In the genomic region with DNA sequence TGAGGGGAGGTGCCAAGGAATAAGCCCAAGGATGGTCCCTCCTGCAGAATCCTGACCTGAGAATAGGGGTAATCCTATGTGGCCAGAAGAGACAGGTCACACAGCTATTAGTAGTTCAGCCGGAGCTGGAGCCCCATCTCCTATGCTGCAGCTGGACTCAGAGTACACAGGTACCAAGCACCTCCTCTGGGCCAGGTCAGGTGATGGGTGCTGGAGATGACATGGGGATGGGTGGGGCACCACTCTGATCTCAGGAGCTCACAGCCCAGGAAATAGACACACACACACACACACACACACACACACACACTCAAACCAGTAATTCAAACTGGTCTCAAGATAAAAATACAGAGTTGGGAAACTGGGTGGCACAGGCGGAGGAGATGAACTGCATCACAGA, we compare ENCODE assay signal across 17 cellular contexts. TPM values are rescaled to one million over a fixed set of nuclear protein-coding genes. Genes with fewer than 3 reads are reported as not detected.
DNase-seq lines count a peak whose midpoint lies in the region; TF ChIP-seq lines count a peak whose summit lies in the region.
"Had no signal": no experiment of that assay in that cellular context is flagged by ENCODE, and none has a peak within 500 bp of the region (broad histone marks: within the 10 kb centered on the region; RNA-seq: fewer than 3 reads in every experiment).

No MANE protein-coding gene starts in this region.

- no peaks in the 10 kb centered on the region for H3K27me3 Mint-ChIP-seq in CD4-positive, alpha-beta memory T cell
- H3K27me3 Mint-ChIP-seq in glutamatergic neuron (ENCODE audit: unreplicated experiment) = peaks cover 7% of the 10 kb centered on the region

- H3K4me1 ChIP-seq in CD4-positive, alpha-beta memory T cell (ENCODE audit: insufficient read depth, low read length) = peaks cover 48% of the 10 kb centered on the region
- H3K4me1 ChIP-seq in HEK293 (ENCODE audit: control insufficient read depth, insufficient read depth, low read length) = peaks cover 7% of the 10 kb centered on the region

- POLR2A ChIA-PET in CD4-positive, alpha-beta memory T cell (lab: Charles Lee; ENCODE audit: partially characterized antibody) = interaction anchor here (1.1 to 8.0 kb wide), 5 partner anchors 17 to 54 kb away, joined by 6 to 121 read pairs (median 23); a partner anchor contains a TSS
- POLR2A ChIA-PET in HEK293 (lab: Yijun Ruan, JAX) = interaction anchor here (0.7 kb wide), 1 partner anchor 10 kb away, joined by 4 read pairs; no protein-coding TSS in a partner anchor

- H3K27me3 ChIP-seq in CD4-positive, alpha-beta memory T cell (ENCODE audit: insufficient read depth, low read length) = no peaks in the 10 kb centered on the region
- H3K27me3 ChIP-seq: right atrium auricular region had no signal

- H3K9me3 Mint-ChIP-seq in CD4-positive, alpha-beta memory T cell = no peaks in the 10 kb centered on the region
- H3K9me3 Mint-ChIP-seq in glutamatergic neuron (ENCODE audit: unreplicated experiment) = no peaks in the 10 kb centered on the region
- H3K9me3 Mint-ChIP-seq: neural crest cell had no signal

- CTCF ChIA-PET in CD4-positive, alpha-beta memory T cell (lab: Charles Lee; ENCODE audit: partially characterized antibody) = interaction anchor here (0.7 to 2.7 kb wide), 6 partner anchors 20 to 73 kb away, joined by 3 to 10 read pairs (median 4); a partner anchor contains a TSS
- CTCF ChIA-PET in HEK293 (lab: Yijun Ruan, JAX) = interaction anchor here (0.5 kb wide), 1 partner anchor 47 kb away, joined by 3 read pairs; no protein-coding TSS in a partner anchor

- no peaks in the 10 kb centered on the region for H3K36me3 ChIP-seq in CD4-positive, alpha-beta memory T cell (ENCODE audit: insufficient read depth, low read length)
- H3K36me3 ChIP-seq in HEK293 (ENCODE audit: control insufficient read depth in 2 of 2, insufficient read depth in 1 of 2, low read length in 2 of 2) = no peaks in the 10 kb centered on the region
- H3K36me3 ChIP-seq: lower lobe of right lung, right atrium auricular region had no signal

- H3K4me1 Mint-ChIP-seq in CD4-positive, alpha-beta memory T cell = peaks cover 30 to 56% (median 35%) of the 10 kb centered on the region in 4 donors
- H3K4me1 Mint-ChIP-seq in glutamatergic neuron (ENCODE audit: low read depth, unreplicated experiment) = peaks cover 48% of the 10 kb centered on the region

- no peaks in the 10 kb centered on the region for H3K9me3 ChIP-seq in CD4-positive, alpha-beta memory T cell (ENCODE audit: control insufficient read depth in 1 of 2, low read length in 2 of 2)
- H3K9me3 ChIP-seq in HEK293 (ENCODE audit: control insufficient read depth, insufficient read depth, low read depth, low read length) = no peaks in the 10 kb centered on the region
- H3K9me3 ChIP-seq: lower lobe of right lung, right atrium auricular region had no signal

- peak; percentile 69 to 86 (median 84) for DNase-seq in CD4-positive, alpha-beta memory T cell
- DNase-seq in activated T-helper 1 cell treated with Interleukin-2 at 50 U/mL for 16 hours (ENCODE audit: low read depth) (peak; percentile 33), glutamatergic neuron (no peak), 8988T (no peak), iPS-NIHi11 (ENCODE audit: low spot score) (no peak), OCI-M1 (lab: John Stamatoyannopoulos, UW) (no peak), NCI-H446 treated with DMSO at 0.1 percent for 48 hours (lab: John Stamatoyannopoulos, UW) (no peak)
- DNase-seq: dermis blood vessel endothelial cell; lower lobe of right lung; NCI-H1694; NCI-H510A treated with DMSO at 0.1 percent for 48 hours; stimulated activated CD4-positive, alpha-beta T cell treated with anti-CD3 and anti-CD28 coated beads, Interleukin-2, amount 100 ng/mL, for 48 hours; T1000 had no signal

- H3K36me3 Mint-ChIP-seq in CD4-positive, alpha-beta memory T cell = no peaks in the 10 kb centered on the region
- H3K36me3 Mint-ChIP-seq in glutamatergic neuron (ENCODE audit: unreplicated experiment) = no peaks in the 10 kb centered on the region
- H3K36me3 Mint-ChIP-seq: CD14-positive monocyte had no signal

- peak overlapping the region; percentile 49 for H3K27ac ChIP-seq in CD4-positive, alpha-beta memory T cell (ENCODE audit: low read depth, low read length)
- no peak overlapping the region for H3K27ac ChIP-seq in HEK293 (ENCODE audit: extremely low read depth, low read depth, low read length)
- H3K27ac ChIP-seq: lower lobe of right lung, right atrium auricular region had no signal

- no peak for TF ChIP-seq CTCF in HEK293 (tag by site-specific recombination; IDR thresholded peaks at IDR 0.05)
- no peak for TF ChIP-seq CTCF in glutamatergic neuron (IDR thresholded peaks at IDR 0.05; ENCODE audit: partially characterized antibody, unreplicated experiment)

- H3K4me3 Mint-ChIP-seq in CD4-positive, alpha-beta memory T cell = peak overlapping the region; percentile 55 to 87 (median 72)
- H3K4me3 Mint-ChIP-seq in glutamatergic neuron (ENCODE audit: unreplicated experiment) = peak overlapping the region; percentile 75
- H3K4me3 Mint-ChIP-seq: CD14-positive monocyte, neural crest cell had no signal

- intact Hi-C loops in CD4-positive, alpha-beta memory T cell (cut with micrococcal nuclease) = loop anchor here (1.0 to 2.0 kb wide), 2 partner anchors 16 to 28 kb away; no protein-coding TSS in a partner anchor

- H3K4me3 ChIP-seq in CD4-positive, alpha-beta memory T cell (ENCODE audit: low read length in 2 of 2) = peak overlapping the region in 1 of 2 donors; percentile 17
- no peak overlapping the region for H3K4me3 ChIP-seq in HEK293 (ENCODE audit: low read depth, low read length)
- H3K4me3 ChIP-seq: lower lobe of right lung, right atrium auricular region had no signal

- H3K27ac Mint-ChIP-seq in CD4-positive, alpha-beta memory T cell = peak overlapping the region; percentile 51 to 99 (median 90)
- H3K27ac Mint-ChIP-seq in glutamatergic neuron (ENCODE audit: unreplicated experiment) = peak overlapping the region; percentile 84

TF ChIP-seq in HEK293, 187 proteins besides CTCF, POLR2A, EP300 and RAD21 (continues in another document):
- no peak for TF ChIP-seq ZNF184 (tag by site-specific recombination; IDR thresholded peaks at IDR 0.05)
- TF ChIP-seq YY1 (tag by site-specific recombination; IDR thresholded peaks at IDR 0.05) = no peak
- TF ChIP-seq ZNF350 (tag by site-specific recombination; IDR thresholded peaks at IDR 0.05) = no peak
- TF ChIP-seq, protein P1, sequence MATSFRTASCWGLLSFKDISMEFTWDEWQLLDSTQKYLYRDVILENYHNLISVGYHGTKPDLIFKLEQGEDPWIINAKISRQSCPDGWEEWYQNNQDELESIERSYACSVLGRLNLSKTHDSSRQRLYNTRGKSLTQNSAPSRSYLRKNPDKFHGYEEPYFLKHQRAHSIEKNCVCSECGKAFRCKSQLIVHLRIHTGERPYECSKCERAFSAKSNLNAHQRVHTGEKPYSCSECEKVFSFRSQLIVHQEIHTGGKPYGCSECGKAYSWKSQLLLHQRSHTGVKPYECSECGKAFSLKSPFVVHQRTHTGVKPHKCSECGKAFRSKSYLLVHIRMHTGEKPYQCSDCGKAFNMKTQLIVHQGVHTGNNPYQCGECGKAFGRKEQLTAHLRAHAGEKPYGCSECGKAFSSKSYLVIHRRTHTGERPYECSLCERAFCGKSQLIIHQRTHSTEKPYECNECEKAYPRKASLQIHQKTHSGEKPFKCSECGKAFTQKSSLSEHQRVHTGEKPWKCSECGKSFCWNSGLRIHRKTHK (tag by site-specific recombination; IDR thresholded peaks at IDR 0.05) = no peak
- TF ChIP-seq EGR2 (tag by site-specific recombination; IDR thresholded peaks at IDR 0.05; ENCODE audit: low read depth) = no peak
- TF ChIP-seq, protein P2, sequence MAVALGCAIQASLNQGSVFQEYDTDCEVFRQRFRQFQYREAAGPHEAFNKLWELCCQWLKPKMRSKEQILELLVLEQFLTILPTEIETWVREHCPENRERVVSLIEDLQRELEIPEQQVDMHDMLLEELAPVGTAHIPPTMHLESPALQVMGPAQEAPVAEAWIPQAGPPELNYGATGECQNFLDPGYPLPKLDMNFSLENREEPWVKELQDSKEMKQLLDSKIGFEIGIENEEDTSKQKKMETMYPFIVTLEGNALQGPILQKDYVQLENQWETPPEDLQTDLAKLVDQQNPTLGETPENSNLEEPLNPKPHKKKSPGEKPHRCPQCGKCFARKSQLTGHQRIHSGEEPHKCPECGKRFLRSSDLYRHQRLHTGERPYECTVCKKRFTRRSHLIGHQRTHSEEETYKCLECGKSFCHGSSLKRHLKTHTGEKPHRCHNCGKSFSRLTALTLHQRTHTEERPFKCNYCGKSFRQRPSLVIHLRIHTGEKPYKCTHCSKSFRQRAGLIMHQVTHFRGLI (tag by site-specific recombination; IDR thresholded peaks at IDR 0.05) = no peak
- TF ChIP-seq, protein P3, sequence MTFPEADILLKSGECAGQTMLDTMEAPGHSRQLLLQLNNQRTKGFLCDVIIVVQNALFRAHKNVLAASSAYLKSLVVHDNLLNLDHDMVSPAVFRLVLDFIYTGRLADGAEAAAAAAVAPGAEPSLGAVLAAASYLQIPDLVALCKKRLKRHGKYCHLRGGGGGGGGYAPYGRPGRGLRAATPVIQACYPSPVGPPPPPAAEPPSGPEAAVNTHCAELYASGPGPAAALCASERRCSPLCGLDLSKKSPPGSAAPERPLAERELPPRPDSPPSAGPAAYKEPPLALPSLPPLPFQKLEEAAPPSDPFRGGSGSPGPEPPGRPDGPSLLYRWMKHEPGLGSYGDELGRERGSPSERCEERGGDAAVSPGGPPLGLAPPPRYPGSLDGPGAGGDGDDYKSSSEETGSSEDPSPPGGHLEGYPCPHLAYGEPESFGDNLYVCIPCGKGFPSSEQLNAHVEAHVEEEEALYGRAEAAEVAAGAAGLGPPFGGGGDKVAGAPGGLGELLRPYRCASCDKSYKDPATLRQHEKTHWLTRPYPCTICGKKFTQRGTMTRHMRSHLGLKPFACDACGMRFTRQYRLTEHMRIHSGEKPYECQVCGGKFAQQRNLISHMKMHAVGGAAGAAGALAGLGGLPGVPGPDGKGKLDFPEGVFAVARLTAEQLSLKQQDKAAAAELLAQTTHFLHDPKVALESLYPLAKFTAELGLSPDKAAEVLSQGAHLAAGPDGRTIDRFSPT (tag by site-specific recombination; IDR thresholded peaks at IDR 0.05) = no peak
- TF ChIP-seq, protein P4, sequence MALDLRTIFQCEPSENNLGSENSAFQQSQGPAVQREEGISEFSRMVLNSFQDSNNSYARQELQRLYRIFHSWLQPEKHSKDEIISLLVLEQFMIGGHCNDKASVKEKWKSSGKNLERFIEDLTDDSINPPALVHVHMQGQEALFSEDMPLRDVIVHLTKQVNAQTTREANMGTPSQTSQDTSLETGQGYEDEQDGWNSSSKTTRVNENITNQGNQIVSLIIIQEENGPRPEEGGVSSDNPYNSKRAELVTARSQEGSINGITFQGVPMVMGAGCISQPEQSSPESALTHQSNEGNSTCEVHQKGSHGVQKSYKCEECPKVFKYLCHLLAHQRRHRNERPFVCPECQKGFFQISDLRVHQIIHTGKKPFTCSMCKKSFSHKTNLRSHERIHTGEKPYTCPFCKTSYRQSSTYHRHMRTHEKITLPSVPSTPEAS (tag by site-specific recombination; IDR thresholded peaks at IDR 0.05) = peak; percentile 59
- 0 out of 2 replicates have a peak, but pooled peaks have one; percentile 18 for TF ChIP-seq KLF1 (tag by site-specific recombination; IDR thresholded peaks at IDR 0.05)

RNA-seq across cellular contexts. Expression of a gene that starts 54.2 kb away (rescaled TPM):
- total RNA-seq in CD4-positive, alpha-beta memory T cell = 10 to 100 TPM; 67.6 to 87.6 TPM
- polyA plus RNA-seq in CD4-positive, alpha-beta memory T cell = 10 to 100 TPM; 10.9 to 22.7 TPM
- total RNA-seq in glutamatergic neuron (ENCODE audit: unreplicated experiment) = 608 TPM

Comparison
In these comparisons a context has a peak if more than half of its experiments do, and no peak if none do; other contexts are left out.
1. DNase-seq: peak in CD4-positive, alpha-beta memory T cell (5 of 5) and activated T-helper 1 cell treated with Interleukin-2 at 50 U/mL for 16 hours (single experiment); none in glutamatergic neuron (single experiment), 8988T (single experiment), iPS-NIHi11 (single experiment), OCI-M1 (single experiment) and NCI-H446 treated with DMSO at 0.1 percent for 48 hours (single experiment).